In genomic region chr13:45374917-45375316, GRCh38 we compare ENCODE assay signal across 1 cellular context.
TF ChIP-seq lines count a peak whose summit lies in the region.

No MANE protein-coding gene starts in this region.

TF ChIP-seq in IMR-90, 13 proteins besides CTCF, POLR2A, EP300 and RAD21 (continued from another document):
- no peak for TF ChIP-seq MAZ (IDR thresholded peaks at IDR 0.05; ENCODE audit: borderline replicate concordance, low read depth, low read length)
- TF ChIP-seq SMC3 (IDR thresholded peaks at IDR 0.05; ENCODE audit: low read depth, low read length): no peak
- TF ChIP-seq MXI1 (IDR thresholded peaks at IDR 0.05; ENCODE audit: borderline replicate concordance, low read depth, low read length): no peak
- TF ChIP-seq USF2 (IDR thresholded peaks at IDR 0.05; ENCODE audit: low read depth, low read length): no peak
- TF ChIP-seq BHLHE40 (IDR thresholded peaks at IDR 0.05; ENCODE audit: low read depth, low read length): no peak
TF ChIP-seq in IMR-90: peak in this region for 0.
